In genomic region chr6:142300302-142300701, GRCh38 we compare ENCODE assay signal across 1 cellular context.
TF ChIP-seq lines count a peak whose summit lies in the region.

No MANE protein-coding gene starts in this region.

TF ChIP-seq in A549, 52 proteins besides CTCF, POLR2A, EP300 and RAD21 (continued from another document):
- no peak for TF ChIP-seq HEYL (CRISPR knock-in tag; IDR thresholded peaks at IDR 0.05)
- TF ChIP-seq RARB (CRISPR knock-in tag; IDR thresholded peaks at IDR 0.05): no peak
- no peak for TF ChIP-seq FOSL2 (IDR thresholded peaks at IDR 0.05)
- TF ChIP-seq FOSL2 (CRISPR knock-in tag; IDR thresholded peaks at IDR 0.05): no peak
